ENCODE assay signal across 2 cellular contexts in the genomic region with DNA sequence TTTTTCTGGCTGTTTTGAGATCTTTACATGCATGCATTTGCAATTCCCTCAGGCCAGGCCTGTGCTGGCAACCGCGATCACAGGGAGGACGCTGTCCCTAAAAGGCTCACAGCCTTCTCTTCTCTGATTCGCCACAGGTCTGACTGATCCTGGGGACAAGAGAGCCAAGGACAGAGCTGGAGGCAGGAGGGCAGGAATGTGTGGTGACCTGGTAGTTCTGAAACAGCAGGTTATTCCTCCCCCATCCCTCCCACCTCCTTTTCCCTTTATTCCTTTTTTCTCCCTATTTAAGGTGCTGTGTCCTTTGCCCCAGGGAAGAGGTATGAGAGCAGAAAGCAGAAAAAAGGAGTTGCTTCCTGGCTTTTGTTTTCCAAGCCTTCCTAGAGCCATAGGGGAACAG.
TF ChIP-seq lines count a peak whose summit lies in the region.

No MANE protein-coding gene starts in this region.

TF ChIP-seq in H1, 55 proteins besides CTCF, POLR2A, EP300 and RAD21:
- no peak for TF ChIP-seq CHD2 (IDR thresholded peaks at IDR 0.05; ENCODE audit: low read length)
- TF ChIP-seq ASH2L (IDR thresholded peaks at IDR 0.05; ENCODE audit: low read length), result peak; percentile 33
- peak; percentile 79 for TF ChIP-seq TEAD4 (IDR thresholded peaks at IDR 0.05; ENCODE audit: low read depth, low read length)
TF ChIP-seq in H1: peak in this region for 2.

TF ChIP-seq in SK-N-SH treated with all-trans-retinoic acid at 6 μM for 48 hours, 23 proteins besides CTCF, POLR2A, EP300 and RAD21:
- TF ChIP-seq ZFP30 (CRISPR knock-in tag; IDR thresholded peaks at IDR 0.05), result no peak
- TF ChIP-seq ZC3H10 (CRISPR knock-in tag; IDR thresholded peaks at IDR 0.05), result no peak
TF ChIP-seq in SK-N-SH treated with all-trans-retinoic acid at 6 μM for 48 hours: peak in this region for 0.
